ENCODE assay signal across 15 cellular contexts in the genomic region with DNA sequence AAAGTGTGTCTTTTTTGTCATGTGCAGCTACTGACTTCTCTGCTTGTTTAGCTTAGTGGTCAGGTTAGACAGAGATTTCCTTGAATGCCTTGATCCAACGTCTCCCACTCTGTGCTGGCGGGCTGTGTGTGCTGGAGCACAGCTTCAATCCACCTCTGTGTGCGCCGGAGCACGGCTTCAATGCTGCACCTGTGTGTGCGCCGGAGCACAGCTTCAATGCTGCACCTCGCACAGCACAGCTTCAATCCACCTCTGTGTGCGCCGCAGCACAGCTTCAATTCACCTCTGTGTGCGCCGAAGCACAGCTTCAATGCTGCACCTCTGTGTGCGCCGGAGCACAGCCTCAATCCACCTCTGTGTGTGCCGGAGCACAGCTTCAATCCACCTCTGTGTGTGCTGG.
"Had no signal": no experiment of that assay in that cellular context is flagged by ENCODE, and none has a peak within 500 bp of the region (broad histone marks: within the 10 kb centered on the region; RNA-seq: fewer than 3 reads in every experiment).

No MANE protein-coding gene starts in this region.

- H3K4me3 ChIP-seq: cardiac muscle cell, esophagus muscularis mucosa, left ventricle myocardium inferior, right atrium auricular region, smooth muscle cell, uterus had no signal

- H3K27me3 ChIP-seq: cardiac muscle cell, right atrium auricular region, uterus had no signal

- H3K4me1 Mint-ChIP-seq: activated B cell treated with CpG ODN at 0.5 μM for 24 hours; activated CD4-positive, alpha-beta T cell treated with anti-CD3 and anti-CD28 coated beads, Interleukin-2, amount 10 ng/mL, durations not matched to agents 7 days and 5 days; natural killer cell had no signal

- H3K36me3 Mint-ChIP-seq: natural killer cell had no signal

- H3K27ac Mint-ChIP-seq: activated B cell treated with CpG ODN at 0.5 μM for 24 hours; activated CD4-positive, alpha-beta T cell treated with anti-CD3 and anti-CD28 coated beads, Interleukin-2, amount 10 ng/mL, durations not matched to agents 7 days and 5 days; activated naive CD4-positive, alpha-beta T cell treated with anti-CD3 and anti-CD28 coated beads for 36 hours; activated T-helper 1 cell treated with anti-CD3 and anti-CD28 coated beads, Interleukin-12 subunit alpha, Interleukin-12 subunit beta, Interleukin-2, Interleukin-4 antibody, amounts not matched to agents 30 ng/mL and 10 ng/mL and 1 ng/mL, durations not matched to agents 14 hours and 24 hours and 36 hours; natural killer cell; T-helper 17 cell had no signal

- ATAC-seq: natural killer cell, T-helper 17 cell had no signal

- H3K9me3 ChIP-seq: esophagus muscularis mucosa, left ventricle myocardium inferior, right atrium auricular region, uterus had no signal

- H3K36me3 ChIP-seq: cardiac muscle cell, esophagus muscularis mucosa, left ventricle myocardium inferior, right atrium auricular region, uterus had no signal

- DNase-seq: activated B cell treated with CpG ODN at 0.5 μM for 24 hours; activated CD4-positive, alpha-beta T cell treated with anti-CD3 and anti-CD28 coated beads, Interleukin-2, amount 10 ng/mL, durations not matched to agents 7 days and 5 days; activated CD8-positive, alpha-beta memory T cell treated with anti-CD3 and anti-CD28 coated beads, Interleukin-2, amount 50 U/mL, for 48 hours; activated naive CD4-positive, alpha-beta T cell treated with anti-CD3 and anti-CD28 coated beads for 36 hours; left ventricle myocardium inferior; mesendoderm; natural killer cell; nucleus accumbens; T-helper 17 cell; uterus had no signal

- H3K27ac ChIP-seq: cardiac muscle cell, esophagus muscularis mucosa, left ventricle myocardium inferior, right atrium auricular region, uterus had no signal

- H3K27me3 Mint-ChIP-seq: activated B cell treated with CpG ODN at 0.5 μM for 24 hours had no signal

- H3K4me3 Mint-ChIP-seq: activated B cell treated with CpG ODN at 0.5 μM for 24 hours; activated CD4-positive, alpha-beta T cell treated with anti-CD3 and anti-CD28 coated beads, Interleukin-2, amount 10 ng/mL, durations not matched to agents 7 days and 5 days; activated naive CD4-positive, alpha-beta T cell treated with anti-CD3 and anti-CD28 coated beads for 36 hours; activated T-helper 1 cell treated with anti-CD3 and anti-CD28 coated beads, Interleukin-12 subunit alpha, Interleukin-12 subunit beta, Interleukin-2, Interleukin-4 antibody, amounts not matched to agents 30 ng/mL and 10 ng/mL and 1 ng/mL, durations not matched to agents 14 hours and 24 hours and 36 hours; natural killer cell; T-helper 17 cell had no signal

- H3K9me3 Mint-ChIP-seq: activated CD4-positive, alpha-beta T cell treated with anti-CD3 and anti-CD28 coated beads, Interleukin-2, amount 10 ng/mL, durations not matched to agents 7 days and 5 days; activated T-helper 1 cell treated with anti-CD3 and anti-CD28 coated beads, Interleukin-12 subunit alpha, Interleukin-12 subunit beta, Interleukin-2, Interleukin-4 antibody, amounts not matched to agents 30 ng/mL and 10 ng/mL and 1 ng/mL, durations not matched to agents 14 hours and 24 hours and 36 hours; natural killer cell had no signal

- H3K4me1 ChIP-seq: esophagus muscularis mucosa, left ventricle myocardium inferior, right atrium auricular region, uterus had no signal
